ENCODE assay signal across 15 cellular contexts in genomic region chr12:131370791-131371579, GRCh38.
"Had no signal": no experiment of that assay in that cellular context is flagged by ENCODE, and none has a peak within 500 bp of the region (broad histone marks: within the 10 kb centered on the region; RNA-seq: fewer than 3 reads in every experiment).

No MANE protein-coding gene starts in this region.

- H3K27ac ChIP-seq: lower lobe of right lung, psoas muscle, right lobe of liver, upper lobe of right lung, VCaP had no signal

- H3K9me3 Mint-ChIP-seq: activated CD8-positive, alpha-beta T cell treated with anti-CD3 and anti-CD28 coated beads for 36 hours had no signal

- H3K9me3 ChIP-seq: lower lobe of right lung, psoas muscle, right lobe of liver, upper lobe of right lung had no signal

- H3K36me3 ChIP-seq: lower lobe of right lung, right lobe of liver, upper lobe of right lung had no signal

- ATAC-seq: activated CD4-positive, alpha-beta T cell treated with anti-CD3 and anti-CD28 coated beads for 36 hours; activated CD8-positive, alpha-beta T cell treated with anti-CD3 and anti-CD28 coated beads for 36 hours; lower lobe of right lung; psoas muscle; right lobe of liver; upper lobe of right lung had no signal

- H3K27me3 Mint-ChIP-seq: activated CD4-positive, alpha-beta T cell treated with anti-CD3 and anti-CD28 coated beads for 36 hours; activated CD8-positive, alpha-beta T cell treated with anti-CD3 and anti-CD28 coated beads for 36 hours had no signal

- H3K27me3 ChIP-seq: right lobe of liver, upper lobe of right lung had no signal

- H3K4me1 ChIP-seq: lower lobe of right lung, psoas muscle, right lobe of liver, upper lobe of right lung had no signal

- H3K4me1 Mint-ChIP-seq: activated CD4-positive, alpha-beta T cell treated with anti-CD3 and anti-CD28 coated beads for 36 hours had no signal

- DNase-seq: activated CD4-positive, alpha-beta T cell treated with anti-CD3 and anti-CD28 coated beads for 36 hours; activated CD8-positive, alpha-beta memory T cell treated with anti-CD3 and anti-CD28 coated beads, Interleukin-2, amount 50 U/mL, for 48 hours; activated CD8-positive, alpha-beta T cell treated with anti-CD3 and anti-CD28 coated beads for 36 hours; activated naive CD4-positive, alpha-beta T cell treated with Interleukin-2 at 50 U/mL for 16 hours; central memory CD4-positive, alpha-beta T cell; cortex of kidney; effector CD8-positive, alpha-beta T cell; lower lobe of right lung; midbrain; psoas muscle; stimulated activated naive CD4-positive, alpha-beta T cell; T-helper 1 cell; upper lobe of right lung had no signal

- H3K4me3 Mint-ChIP-seq: activated CD4-positive, alpha-beta T cell treated with anti-CD3 and anti-CD28 coated beads for 36 hours; activated CD8-positive, alpha-beta T cell treated with anti-CD3 and anti-CD28 coated beads for 36 hours had no signal

- H3K4me3 ChIP-seq: lower lobe of right lung, psoas muscle, right lobe of liver, upper lobe of right lung had no signal

- H3K27ac Mint-ChIP-seq: activated CD4-positive, alpha-beta T cell treated with anti-CD3 and anti-CD28 coated beads for 36 hours; activated CD8-positive, alpha-beta T cell treated with anti-CD3 and anti-CD28 coated beads for 36 hours had no signal
